In genomic region chr20:62066339-62066982, GRCh38 we compare ENCODE assay signal across 8 cellular contexts. TPM values are rescaled to one million over a fixed set of nuclear protein-coding genes. Genes with fewer than 3 reads are reported as not detected.
A peak's percentile ranks its signal among the peaks of the same experiment; 100 is the strongest.
DNase-seq lines count a peak whose midpoint lies in the region; ATAC-seq and TF ChIP-seq lines count a peak whose summit lies in the region.

No MANE protein-coding gene starts in this region.

- peaks cover 17% of the 10 kb centered on the region for H3K4me1 Mint-ChIP-seq in endothelial cell (ENCODE audit: unreplicated experiment)
- H3K4me1 Mint-ChIP-seq in stimulated activated naive B cell treated with anti-CD40 and anti-IgM and Interleukin-4, amounts not matched to agents 10 μg/mL and 1 μg/mL and 100 μg/mL, for 72 hours: peaks cover 25 to 45% of the 10 kb centered on the region in 2 donors

- peak; percentile 54 for DNase-seq in NK-92 treated with Interleukin-12 subunit alpha and Interleukin-12 subunit beta, amount 100 ng/mL, for 24 hours (lab: John Stamatoyannopoulos, UW)
- DNase-seq in NK-92 (lab: John Stamatoyannopoulos, UW; ENCODE audit: unreplicated experiment): no peak
- DNase-seq in NCI-H2107 (lab: John Stamatoyannopoulos, UW): peak; percentile 41
- DNase-seq in activated CD4-positive, alpha-beta T cell treated with anti-CD3 and anti-CD28 coated beads, Interleukin-2, amount 50 U/mL, for 1 hour: peak; percentile 38
- peak; percentile 67 for DNase-seq in endothelial cell (ENCODE audit: low spot score)
- DNase-seq in mucosa of descending colon: peak; percentile 65 to 75 (median 73)
- peak; percentile 27 for DNase-seq in stimulated activated naive B cell treated with anti-CD40 and anti-IgM and Interleukin-4, amounts not matched to agents 10 μg/mL and 1 μg/mL and 100 μg/mL, for 72 hours

- TF ChIP-seq CTCF in endothelial cell (IDR thresholded peaks at IDR 0.05; ENCODE audit: unreplicated experiment) (no peak), mucosa of descending colon (IDR thresholded peaks at IDR 0.05) (no peak)

- H3K27ac Mint-ChIP-seq in endothelial cell (ENCODE audit: unreplicated experiment): peak overlapping the region; percentile 95
- H3K27ac Mint-ChIP-seq in stimulated activated naive B cell treated with anti-CD40 and anti-IgM and Interleukin-4, amounts not matched to agents 10 μg/mL and 1 μg/mL and 100 μg/mL, for 72 hours: peak overlapping the region; percentile 98

- intact Hi-C loops in mucosa of descending colon (cut with DNase I, micrococcal nuclease): loop anchor here in 1 of 2 donors (5.0 kb wide), 1 partner anchor 56 kb away; the partner anchor contains the start of gene LSM14B

- H3K36me3 Mint-ChIP-seq in endothelial cell (ENCODE audit: low read depth, unreplicated experiment): peaks cover 16% of the 10 kb centered on the region
- H3K36me3 Mint-ChIP-seq in stimulated activated naive B cell treated with anti-CD40 and anti-IgM and Interleukin-4, amounts not matched to agents 10 μg/mL and 1 μg/mL and 100 μg/mL, for 72 hours: peaks cover 8 to 14% of the 10 kb centered on the region in 2 donors

- peak overlapping the region; percentile 40 for H3K4me3 ChIP-seq in mucosa of descending colon

- peak overlapping the region; percentile 95 for H3K4me3 Mint-ChIP-seq in endothelial cell (ENCODE audit: unreplicated experiment)
- peak overlapping the region; percentile 86 to 88 for H3K4me3 Mint-ChIP-seq in stimulated activated naive B cell treated with anti-CD40 and anti-IgM and Interleukin-4, amounts not matched to agents 10 μg/mL and 1 μg/mL and 100 μg/mL, for 72 hours

- no peaks in the 10 kb centered on the region for H3K9me3 Mint-ChIP-seq in endothelial cell (ENCODE audit: unreplicated experiment)
- no peaks in the 10 kb centered on the region for H3K9me3 Mint-ChIP-seq in stimulated activated naive B cell treated with anti-CD40 and anti-IgM and Interleukin-4, amounts not matched to agents 10 μg/mL and 1 μg/mL and 100 μg/mL, for 72 hours

- H3K9me3 ChIP-seq in mucosa of descending colon: no peaks in the 10 kb centered on the region

- ATAC-seq in HG02938 (IDR thresholded peaks at IDR 0.05; ENCODE audit: unreplicated experiment) (peak; percentile 30), mucosa of descending colon (peak; percentile 32)
- ATAC-seq in stimulated activated naive B cell treated with anti-CD40 and anti-IgM and Interleukin-4, amounts not matched to agents 10 μg/mL and 1 μg/mL and 100 μg/mL, for 72 hours (replicated peaks): peak; percentile 53 to 59

- H3K4me1 ChIP-seq in mucosa of descending colon (ENCODE audit: low read depth): peaks cover 46% of the 10 kb centered on the region

- no peaks in the 10 kb centered on the region for H3K36me3 ChIP-seq in mucosa of descending colon (ENCODE audit: low read depth)

- H3K27me3 Mint-ChIP-seq in endothelial cell (ENCODE audit: unreplicated experiment): peaks cover 27% of the 10 kb centered on the region
- H3K27me3 Mint-ChIP-seq in stimulated activated naive B cell treated with anti-CD40 and anti-IgM and Interleukin-4, amounts not matched to agents 10 μg/mL and 1 μg/mL and 100 μg/mL, for 72 hours: peaks cover 0 to 13% of the 10 kb centered on the region in 2 donors

RNA-seq across cellular contexts. Expression of gene TAF4, which starts 0.8 kb away (rescaled TPM):
- total RNA-seq in endothelial cell (ENCODE audit: unreplicated experiment) (14.2 TPM), mucosa of descending colon (10 to 100 TPM; 23.8 to 28.3 (median 27.5) TPM)

RNA-seq across cellular contexts. Expression of gene LSM14B, which starts 55.8 kb away (rescaled TPM):
- total RNA-seq in endothelial cell (ENCODE audit: unreplicated experiment) (35.3 TPM), mucosa of descending colon (10 to 100 TPM; 33.5 to 49.1 (median 36.1) TPM)
